In genomic region chr7:121384159-121384745, GRCh38 we compare ENCODE assay signal across 18 cellular contexts. TPM values are rescaled to one million over a fixed set of nuclear protein-coding genes. Genes with fewer than 3 reads are reported as not detected.
A peak's percentile ranks its signal among the peaks of the same experiment; 100 is the strongest.
DNase-seq lines count a peak whose midpoint lies in the region; ATAC-seq, FAIRE-seq and TF ChIP-seq lines count a peak whose summit lies in the region.
"Had no signal": no experiment of that assay in that cellular context is flagged by ENCODE, and none has a peak within 500 bp of the region (broad histone marks: within the 10 kb centered on the region; RNA-seq: fewer than 3 reads in every experiment).

No MANE protein-coding gene starts in this region.

- TF ChIP-seq CTCF in PC-3 (conservative IDR thresholded peaks at IDR 0.05; ENCODE audit: low read depth, low read length): no peak

- no peak overlapping the region for H2AFZ ChIP-seq in PC-3 (ENCODE audit: low read length)

- CTCF ChIA-PET in PC-3 (lab: Charles Lee): no interaction called here

- POLR2A ChIA-PET in PC-3 (lab: Charles Lee; ENCODE audit: unreplicated experiment): no interaction called here

- no peaks in the 10 kb centered on the region for H3K9me2 ChIP-seq in PC-3 (replicated peaks; ENCODE audit: low read length)

- H3K4me3 ChIP-seq in PC-3 (ENCODE audit: low read length) (no peak overlapping the region), small intestine (ENCODE audit: low read depth in 1 of 2, low read length in 2 of 2) (peak overlapping the region in 1 of 2 donors; percentile 15)
- H3K4me3 ChIP-seq: prostate gland had no signal

- 33 to 53% (median 53%) methylated on average over 3 of the region's 3 CpGs for WGBS in small intestine, 3 donors

- no peak for DNase-seq in GM12891 (ENCODE audit: insufficient read length, low spot score)
- no peak for DNase-seq in PC-3
- no peak for DNase-seq in left ventricle myocardium superior
- DNase-seq in small intestine: peak; percentile 86
- no peak for DNase-seq in NCI-H2227 (lab: John Stamatoyannopoulos, UW; ENCODE audit: unreplicated experiment)
- no peak for DNase-seq in anterior cingulate cortex (lab: John Stamatoyannopoulos, UW)
- no peak for DNase-seq in GF-D8 (lab: John Stamatoyannopoulos, UW)
- no peak for DNase-seq in NCI-H1694 (lab: John Stamatoyannopoulos, UW)
- DNase-seq: activated gamma-delta T cell treated with Interleukin-2 at 50 U/mL for 16 hours, DND-41, glutamatergic neuron, GOT3, islet precursor cell, NCI-H510A, substantia nigra had no signal

- H3F3A ChIP-seq in PC-3 (ENCODE audit: low read length, unreplicated experiment): no peaks in the 10 kb centered on the region

- H3K27me3 ChIP-seq in PC-3 (ENCODE audit: low read length) (no peaks in the 10 kb centered on the region), small intestine (ENCODE audit: control insufficient read depth in 2 of 2, insufficient read depth in 2 of 2, low read length in 2 of 2) (no peaks in the 10 kb centered on the region)

- ATAC-seq in PC-3: no peak
- peak; percentile 89 for ATAC-seq in left ventricle myocardium superior
- ATAC-seq: esophagus mucosa had no signal

- H3K4me2 ChIP-seq in PC-3 (ENCODE audit: low read length): no peak overlapping the region

- H3K36me3 ChIP-seq in PC-3 (ENCODE audit: low read depth, low read length) (peaks cover 17% of the 10 kb centered on the region; the same call in 1 of the 2 replicates), small intestine (ENCODE audit: control insufficient read depth in 2 of 2, insufficient read depth in 2 of 2, low read length in 2 of 2) (peaks cover 0 to 3% of the 10 kb centered on the region in 2 donors)
- H3K36me3 ChIP-seq: prostate gland had no signal

- peaks cover 74% of the 10 kb centered on the region for H3K79me2 ChIP-seq in PC-3 (ENCODE audit: low read length)

- peak overlapping the region; percentile 74; the same call in 1 of the 2 replicates for H3K27ac ChIP-seq in PC-3 (ENCODE audit: low read length)
- H3K27ac ChIP-seq in small intestine (ENCODE audit: low read depth in 1 of 2, low read length in 1 of 2): peak overlapping the region in 1 of 2 donors; percentile 68
- H3K27ac ChIP-seq: prostate gland had no signal

- intact Hi-C loops in PC-3 (cut with micrococcal nuclease) (loop anchor here (1.0 kb wide), 1 partner anchor 109 kb away; no protein-coding TSS in a partner anchor), left ventricle myocardium superior (cut with micrococcal nuclease) (no loop called here)

- BruUV-seq in PC-3 (replicated peaks; lab: Mats Ljungman, UMichigan): no TSS peak

- TF ChIP-seq POLR2A in GM12891 (IDR thresholded peaks at IDR 0.05; ENCODE audit: low read depth, low read length): no peak

- no peak overlapping the region; the same call in 1 of the 2 replicates for H3K9ac ChIP-seq in PC-3 (ENCODE audit: low read length)

- H3K9me3 ChIP-seq in PC-3 (ENCODE audit: low read length): no peaks in the 10 kb centered on the region
- H3K9me3 ChIP-seq in small intestine (ENCODE audit: control insufficient read depth, low read depth): no peaks in the 10 kb centered on the region
- H3K9me3 ChIP-seq: prostate gland had no signal

- H4K20me1 ChIP-seq in PC-3 (ENCODE audit: low read length): no peaks in the 10 kb centered on the region

- FAIRE-seq in GM12891 (lab: Jason Lieb, UNC): peak; percentile 79
- FAIRE-seq in small intestine (lab: Jason Lieb, UNC): no peak

- H3K4me1 ChIP-seq in PC-3 (ENCODE audit: insufficient read depth, low read length) (peaks cover 17% of the 10 kb centered on the region), small intestine (ENCODE audit: control insufficient read depth in 2 of 2, insufficient read depth in 1 of 2, low read depth in 1 of 2, low read length in 1 of 2) (peaks cover 4 to 13% of the 10 kb centered on the region in 2 donors)
- H3K4me1 ChIP-seq: prostate gland had no signal

TF ChIP-seq in GM12891, 5 proteins besides CTCF, POLR2A, EP300 and RAD21:
- TF ChIP-seq TAF1 (IDR thresholded peaks at IDR 0.05; ENCODE audit: low read depth, low read length): no peak

RNA-seq across cellular contexts. Expression of gene FAM3C, which starts 11.9 kb away (rescaled TPM):
- polyA plus RNA-seq in GM12891 (2012; ENCODE audit: low read depth, missing spikeins): 16.0 TPM
- total RNA-seq in PC-3 (2014; rRNA removed) (37.7 and 37.9 TPM in 2 replicates), left ventricle myocardium superior (42.8 TPM)
- polyA plus RNA-seq in small intestine: 100 to 1,000 TPM in 2 of 3 donors, 10 to 100 TPM in 1; 98.0 to 166 (median 145) TPM

RNA-seq across cellular contexts. Expression of gene WNT16, which starts 55.5 kb away (rescaled TPM):
- polyA plus RNA-seq in GM12891 (2012; ENCODE audit: low read depth, missing spikeins): not detected
- total RNA-seq in PC-3 (2014; rRNA removed): not detected in 2 replicates
- not detected for total RNA-seq in left ventricle myocardium superior
- under 1 TPM in 1 of 3 donors, not detected in 2; 0.30 TPM for polyA plus RNA-seq in small intestine
- total RNA-seq: HT-29 had no signal
